Comparison of ENCODE assay signal across 11 cellular contexts in genomic region chr2:214019229-214019972, GRCh38.
DNase-seq lines count a peak whose midpoint lies in the region; ATAC-seq and TF ChIP-seq lines count a peak whose summit lies in the region.
"Had no signal": no experiment of that assay in that cellular context is flagged by ENCODE, and none has a peak within 500 bp of the region (broad histone marks: within the 10 kb centered on the region; RNA-seq: fewer than 3 reads in every experiment).

No MANE protein-coding gene starts in this region.

- H3K4me1 ChIP-seq in lung (ENCODE audit: control insufficient read depth in 2 of 2, insufficient read depth in 2 of 2, low read length in 2 of 2): no peaks in the 10 kb centered on the region

- H3K4me3 ChIP-seq in cardiac fibroblast (replicated peaks in 1 of 2; ENCODE audit: low read depth in 2 of 2, low read length in 2 of 2): no peak overlapping the region
- H3K4me3 ChIP-seq in lung: no peak overlapping the region
- H3K4me3 ChIP-seq: right lobe of liver had no signal

- H3K27me3 ChIP-seq in lung (ENCODE audit: control insufficient read depth, insufficient read depth): no peaks in the 10 kb centered on the region
- H3K27me3 ChIP-seq: right lobe of liver had no signal

- ATAC-seq in lung (ENCODE audit: insufficient read depth, low FRiP score) (peak; percentile 76), GM18868 (IDR thresholded peaks at IDR 0.05; ENCODE audit: unreplicated experiment) (no peak)

- 77 to 81% methylated on average over 3 of the region's 3 CpGs for WGBS in lung, 2 donors

- peak; percentile 92 for DNase-seq in AG09319 (ENCODE audit: extremely low read depth, low read depth)
- DNase-seq in HS-27A (ENCODE audit: low read depth): peak; percentile 85
- peak; percentile 96 to 98 for DNase-seq in cardiac fibroblast (ENCODE audit: low read depth in 2 of 2)
- DNase-seq in lung (ENCODE audit: low spot score): peak; percentile 50
- DNase-seq in NCI-H2107 treated with DMSO at 0.1 percent for 48 hours (lab: John Stamatoyannopoulos, UW; ENCODE audit: unreplicated experiment): no peak
- DNase-seq in activated CD8-positive, alpha-beta memory T cell treated with anti-CD3 and anti-CD28 coated beads, Interleukin-2, amount 50 U/mL, for 4 hours: no peak
- no peak for DNase-seq in NCI-H1105 treated with DMSO at 0.1 percent for 48 hours (lab: John Stamatoyannopoulos, UW)
- DNase-seq: activated T-cell treated with anti-CD3 and anti-CD28 coated beads, Interleukin-2, amount 50 U/mL, for 48 hours; right lobe of liver; SIG-M5 had no signal

- no peak for TF ChIP-seq CTCF in AG09319 (IDR thresholded peaks at IDR 0.05; ENCODE audit: low read depth, low read length)
- TF ChIP-seq CTCF in cardiac fibroblast (IDR thresholded peaks at IDR 0.05; ENCODE audit: low read depth, low read length): no peak
- TF ChIP-seq CTCF in lung (IDR thresholded peaks at IDR 0.05; ENCODE audit: control extremely low read depth, extremely low read depth): no peak

- H3K27ac ChIP-seq in lung (ENCODE audit: low read depth in 1 of 2, low read length in 1 of 2): no peak overlapping the region
- H3K27ac ChIP-seq: right lobe of liver had no signal

- no peaks in the 10 kb centered on the region for H3K36me3 ChIP-seq in lung (ENCODE audit: control insufficient read depth in 2 of 2, insufficient read depth in 2 of 2, low read length in 2 of 2)
- H3K36me3 ChIP-seq: right lobe of liver had no signal

- no peaks in the 10 kb centered on the region for H3K9me3 ChIP-seq in lung (ENCODE audit: control insufficient read depth in 2 of 2, insufficient read depth in 1 of 2, low read length in 1 of 2)
- H3K9me3 ChIP-seq: right lobe of liver had no signal

Comparison
In these comparisons a context has a peak if more than half of its experiments do, and no peak if none do; other contexts are left out.
1. DNase-seq: peak in AG09319 (single experiment), HS-27A (single experiment), cardiac fibroblast (2 of 2) and lung (single experiment); none in NCI-H2107 treated with DMSO at 0.1 percent for 48 hours (single experiment), activated CD8-positive, alpha-beta memory T cell treated with anti-CD3 and anti-CD28 coated beads, Interleukin-2, amount 50 U/mL, for 4 hours (single experiment) and NCI-H1105 treated with DMSO at 0.1 percent for 48 hours (single experiment).